In the genomic region with DNA sequence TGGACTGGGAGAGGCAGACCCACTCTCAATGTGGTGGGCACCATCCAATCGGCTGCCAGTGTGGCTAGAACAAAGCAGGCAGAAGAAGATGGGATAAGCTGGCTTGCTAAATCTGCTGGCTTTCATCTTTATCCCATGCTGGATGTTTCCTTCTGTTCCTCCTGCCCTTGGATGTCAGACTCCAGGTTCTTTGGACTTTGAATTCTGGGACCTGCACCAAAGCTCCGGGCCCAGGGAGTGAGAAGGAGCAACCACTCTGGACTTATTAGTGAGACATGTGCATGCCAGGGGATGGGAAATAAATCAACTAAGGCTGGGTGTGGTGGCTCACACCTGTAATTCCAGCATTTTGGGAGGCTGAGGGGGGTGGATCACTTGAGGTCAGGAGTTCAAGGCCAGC, we compare ENCODE assay signal across 2 cellular contexts.
TF ChIP-seq lines count a peak whose summit lies in the region.

No MANE protein-coding gene starts in this region.

TF ChIP-seq in liver, 16 proteins besides CTCF, POLR2A, EP300 and RAD21:
- TF ChIP-seq, protein P1, sequence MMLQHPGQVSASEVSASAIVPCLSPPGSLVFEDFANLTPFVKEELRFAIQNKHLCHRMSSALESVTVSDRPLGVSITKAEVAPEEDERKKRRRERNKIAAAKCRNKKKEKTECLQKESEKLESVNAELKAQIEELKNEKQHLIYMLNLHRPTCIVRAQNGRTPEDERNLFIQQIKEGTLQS (IDR thresholded peaks at IDR 0.05) = no peak
- TF ChIP-seq EGR1 (IDR thresholded peaks at IDR 0.05; ENCODE audit: low read depth in 2 of 2) (no peak), FOXA1 (IDR thresholded peaks at IDR 0.05) (no peak), JUND (IDR thresholded peaks at IDR 0.05) (no peak), YY1 (IDR thresholded peaks at IDR 0.05) (no peak), HNF4A (conservative IDR thresholded peaks at IDR 0.05) (peak; percentile 88 to 95), RXRA (IDR thresholded peaks at IDR 0.05) (peak; percentile 32 to 51), SP1 (IDR thresholded peaks at IDR 0.05) (peak; percentile 26), NR2F2 (IDR thresholded peaks at IDR 0.05) (no peak), TAF1 (conservative IDR thresholded peaks at IDR 0.05) (no peak), HNF4G (IDR thresholded peaks at IDR 0.05) (peak; percentile 58), FOXA2 (IDR thresholded peaks at IDR 0.05) (no peak), GABPA (IDR thresholded peaks at IDR 0.05 in 1 of 2, conservative IDR thresholded peaks at IDR 0.05 in 1 of 2) (no peak)
- TF ChIP-seq, protein P2, sequence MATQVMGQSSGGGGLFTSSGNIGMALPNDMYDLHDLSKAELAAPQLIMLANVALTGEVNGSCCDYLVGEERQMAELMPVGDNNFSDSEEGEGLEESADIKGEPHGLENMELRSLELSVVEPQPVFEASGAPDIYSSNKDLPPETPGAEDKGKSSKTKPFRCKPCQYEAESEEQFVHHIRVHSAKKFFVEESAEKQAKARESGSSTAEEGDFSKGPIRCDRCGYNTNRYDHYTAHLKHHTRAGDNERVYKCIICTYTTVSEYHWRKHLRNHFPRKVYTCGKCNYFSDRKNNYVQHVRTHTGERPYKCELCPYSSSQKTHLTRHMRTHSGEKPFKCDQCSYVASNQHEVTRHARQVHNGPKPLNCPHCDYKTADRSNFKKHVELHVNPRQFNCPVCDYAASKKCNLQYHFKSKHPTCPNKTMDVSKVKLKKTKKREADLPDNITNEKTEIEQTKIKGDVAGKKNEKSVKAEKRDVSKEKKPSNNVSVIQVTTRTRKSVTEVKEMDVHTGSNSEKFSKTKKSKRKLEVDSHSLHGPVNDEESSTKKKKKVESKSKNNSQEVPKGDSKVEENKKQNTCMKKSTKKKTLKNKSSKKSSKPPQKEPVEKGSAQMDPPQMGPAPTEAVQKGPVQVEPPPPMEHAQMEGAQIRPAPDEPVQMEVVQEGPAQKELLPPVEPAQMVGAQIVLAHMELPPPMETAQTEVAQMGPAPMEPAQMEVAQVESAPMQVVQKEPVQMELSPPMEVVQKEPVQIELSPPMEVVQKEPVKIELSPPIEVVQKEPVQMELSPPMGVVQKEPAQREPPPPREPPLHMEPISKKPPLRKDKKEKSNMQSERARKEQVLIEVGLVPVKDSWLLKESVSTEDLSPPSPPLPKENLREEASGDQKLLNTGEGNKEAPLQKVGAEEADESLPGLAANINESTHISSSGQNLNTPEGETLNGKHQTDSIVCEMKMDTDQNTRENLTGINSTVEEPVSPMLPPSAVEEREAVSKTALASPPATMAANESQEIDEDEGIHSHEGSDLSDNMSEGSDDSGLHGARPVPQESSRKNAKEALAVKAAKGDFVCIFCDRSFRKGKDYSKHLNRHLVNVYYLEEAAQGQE (IDR thresholded peaks at IDR 0.05) = no peak
- TF ChIP-seq, protein P3, sequence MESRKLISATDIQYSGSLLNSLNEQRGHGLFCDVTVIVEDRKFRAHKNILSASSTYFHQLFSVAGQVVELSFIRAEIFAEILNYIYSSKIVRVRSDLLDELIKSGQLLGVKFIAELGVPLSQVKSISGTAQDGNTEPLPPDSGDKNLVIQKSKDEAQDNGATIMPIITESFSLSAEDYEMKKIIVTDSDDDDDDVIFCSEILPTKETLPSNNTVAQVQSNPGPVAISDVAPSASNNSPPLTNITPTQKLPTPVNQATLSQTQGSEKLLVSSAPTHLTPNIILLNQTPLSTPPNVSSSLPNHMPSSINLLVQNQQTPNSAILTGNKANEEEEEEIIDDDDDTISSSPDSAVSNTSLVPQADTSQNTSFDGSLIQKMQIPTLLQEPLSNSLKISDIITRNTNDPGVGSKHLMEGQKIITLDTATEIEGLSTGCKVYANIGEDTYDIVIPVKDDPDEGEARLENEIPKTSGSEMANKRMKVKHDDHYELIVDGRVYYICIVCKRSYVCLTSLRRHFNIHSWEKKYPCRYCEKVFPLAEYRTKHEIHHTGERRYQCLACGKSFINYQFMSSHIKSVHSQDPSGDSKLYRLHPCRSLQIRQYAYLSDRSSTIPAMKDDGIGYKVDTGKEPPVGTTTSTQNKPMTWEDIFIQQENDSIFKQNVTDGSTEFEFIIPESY (IDR thresholded peaks at IDR 0.05) = no peak
- TF ChIP-seq, protein P4, sequence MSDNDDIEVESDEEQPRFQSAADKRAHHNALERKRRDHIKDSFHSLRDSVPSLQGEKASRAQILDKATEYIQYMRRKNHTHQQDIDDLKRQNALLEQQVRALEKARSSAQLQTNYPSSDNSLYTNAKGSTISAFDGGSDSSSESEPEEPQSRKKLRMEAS (IDR thresholded peaks at IDR 0.05) = no peak

TF ChIP-seq in HepG2, 621 proteins besides CTCF, POLR2A, EP300 and RAD21:
- TF ChIP-seq, protein P5, sequence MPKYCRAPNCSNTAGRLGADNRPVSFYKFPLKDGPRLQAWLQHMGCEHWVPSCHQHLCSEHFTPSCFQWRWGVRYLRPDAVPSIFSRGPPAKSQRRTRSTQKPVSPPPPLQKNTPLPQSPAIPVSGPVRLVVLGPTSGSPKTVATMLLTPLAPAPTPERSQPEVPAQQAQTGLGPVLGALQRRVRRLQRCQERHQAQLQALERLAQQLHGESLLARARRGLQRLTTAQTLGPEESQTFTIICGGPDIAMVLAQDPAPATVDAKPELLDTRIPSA (CRISPR knock-in tag; IDR thresholded peaks at IDR 0.05; ENCODE audit: borderline replicate concordance) = no peak
- TF ChIP-seq TCF7 (IDR thresholded peaks at IDR 0.05; ENCODE audit: low read depth) = no peak
- no peak for TF ChIP-seq ZNF333 (CRISPR knock-in tag; IDR thresholded peaks at IDR 0.05; ENCODE audit: borderline replicate concordance)
- TF ChIP-seq, protein P6, sequence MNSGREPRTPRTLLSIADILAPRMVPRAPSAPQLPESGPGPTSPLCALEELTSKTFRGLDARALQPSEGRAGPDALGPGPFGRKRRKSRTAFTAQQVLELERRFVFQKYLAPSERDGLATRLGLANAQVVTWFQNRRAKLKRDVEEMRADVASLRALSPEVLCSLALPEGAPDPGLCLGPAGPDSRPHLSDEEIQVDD (CRISPR knock-in tag; IDR thresholded peaks at IDR 0.05; ENCODE audit: borderline replicate concordance) = no peak
- TF ChIP-seq, protein P7, sequence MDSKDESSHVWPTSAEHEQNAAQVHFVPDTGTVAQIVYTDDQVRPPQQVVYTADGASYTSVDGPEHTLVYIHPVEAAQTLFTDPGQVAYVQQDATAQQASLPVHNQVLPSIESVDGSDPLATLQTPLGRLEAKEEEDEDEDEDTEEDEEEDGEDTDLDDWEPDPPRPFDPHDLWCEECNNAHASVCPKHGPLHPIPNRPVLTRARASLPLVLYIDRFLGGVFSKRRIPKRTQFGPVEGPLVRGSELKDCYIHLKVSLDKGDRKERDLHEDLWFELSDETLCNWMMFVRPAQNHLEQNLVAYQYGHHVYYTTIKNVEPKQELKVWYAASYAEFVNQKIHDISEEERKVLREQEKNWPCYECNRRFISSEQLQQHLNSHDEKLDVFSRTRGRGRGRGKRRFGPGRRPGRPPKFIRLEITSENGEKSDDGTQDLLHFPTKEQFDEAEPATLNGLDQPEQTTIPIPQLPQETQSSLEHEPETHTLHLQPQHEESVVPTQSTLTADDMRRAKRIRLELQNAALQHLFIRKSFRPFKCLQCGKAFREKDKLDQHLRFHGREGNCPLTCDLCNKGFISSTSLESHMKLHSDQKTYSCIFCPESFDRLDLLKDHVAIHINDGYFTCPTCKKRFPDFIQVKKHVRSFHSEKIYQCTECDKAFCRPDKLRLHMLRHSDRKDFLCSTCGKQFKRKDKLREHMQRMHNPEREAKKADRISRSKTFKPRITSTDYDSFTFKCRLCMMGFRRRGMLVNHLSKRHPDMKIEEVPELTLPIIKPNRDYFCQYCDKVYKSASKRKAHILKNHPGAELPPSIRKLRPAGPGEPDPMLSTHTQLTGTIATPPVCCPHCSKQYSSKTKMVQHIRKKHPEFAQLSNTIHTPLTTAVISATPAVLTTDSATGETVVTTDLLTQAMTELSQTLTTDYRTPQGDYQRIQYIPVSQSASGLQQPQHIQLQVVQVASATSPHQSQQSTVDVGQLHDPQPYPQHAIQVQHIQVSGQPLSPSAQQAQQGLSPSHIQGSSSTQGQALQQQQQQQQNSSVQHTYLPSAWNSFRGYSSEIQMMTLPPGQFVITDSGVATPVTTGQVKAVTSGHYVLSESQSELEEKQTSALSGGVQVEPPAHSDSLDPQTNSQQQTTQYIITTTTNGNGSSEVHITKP (CRISPR knock-in tag; IDR thresholded peaks at IDR 0.05; ENCODE audit: low read depth) = no peak
